ENCODE assay signal across 3 cellular contexts in genomic region chr17:49742256-49742655, GRCh38.
TF ChIP-seq lines count a peak whose summit lies in the region.

No MANE protein-coding gene starts in this region.

TF ChIP-seq in liver, 16 proteins besides CTCF, POLR2A, EP300 and RAD21:
- TF ChIP-seq HNF4A (conservative IDR thresholded peaks at IDR 0.05) (no peak), TAF1 (conservative IDR thresholded peaks at IDR 0.05) (no peak), ATF3 (IDR thresholded peaks at IDR 0.05) (no peak), YY1 (IDR thresholded peaks at IDR 0.05) (no peak), FOXA1 (IDR thresholded peaks at IDR 0.05) (no peak), JUND (IDR thresholded peaks at IDR 0.05) (no peak), EGR1 (IDR thresholded peaks at IDR 0.05; ENCODE audit: low read depth in 2 of 2) (no peak), REST (IDR thresholded peaks at IDR 0.05) (no peak), GABPA (IDR thresholded peaks at IDR 0.05 in 1 of 2, conservative IDR thresholded peaks at IDR 0.05 in 1 of 2) (no peak), MAX (IDR thresholded peaks at IDR 0.05) (no peak), ZBTB33 (IDR thresholded peaks at IDR 0.05) (no peak), NR2F2 (IDR thresholded peaks at IDR 0.05) (peak; percentile 88), SP1 (IDR thresholded peaks at IDR 0.05) (peak; percentile 24), RXRA (IDR thresholded peaks at IDR 0.05) (no peak), FOXA2 (IDR thresholded peaks at IDR 0.05) (no peak), HNF4G (IDR thresholded peaks at IDR 0.05) (no peak)

TF ChIP-seq in HepG2, 621 proteins besides CTCF, POLR2A, EP300 and RAD21:
- TF ChIP-seq ZNF292 (CRISPR knock-in tag; IDR thresholded peaks at IDR 0.05; ENCODE audit: borderline replicate concordance, low read depth) (no peak), KDM6A (CRISPR knock-in tag; IDR thresholded peaks at IDR 0.05; ENCODE audit: low read depth) (no peak), FOXK1 (CRISPR knock-in tag; IDR thresholded peaks at IDR 0.05; ENCODE audit: borderline replicate concordance, low read depth) (no peak)

TF ChIP-seq in GM23338, 12 proteins besides CTCF, POLR2A, EP300 and RAD21:
- TF ChIP-seq NANOG (IDR thresholded peaks at IDR 0.05; ENCODE audit: borderline replicate concordance), result no peak
- TF ChIP-seq POLR2AphosphoS5 (IDR thresholded peaks at IDR 0.05; ENCODE audit: low read depth), result no peak
- TF ChIP-seq ZNF331 (CRISPR knock-in tag; IDR thresholded peaks at IDR 0.05; ENCODE audit: low read depth), result no peak
- TF ChIP-seq EZH2 (IDR thresholded peaks at IDR 0.05; ENCODE audit: low read depth, unreplicated experiment), result no peak
- no peak for TF ChIP-seq CREB1 (CRISPR knock-in tag; IDR thresholded peaks at IDR 0.05; ENCODE audit: low read depth)
- no peak for TF ChIP-seq ZNF462 (CRISPR knock-in tag; IDR thresholded peaks at IDR 0.05)
- no peak for TF ChIP-seq STAT1 (IDR thresholded peaks at IDR 0.05; ENCODE audit: unreplicated experiment)
